In genomic region chrX:65576160-65576559, GRCh38 we compare ENCODE assay signal across 21 cellular contexts. TPM values are rescaled to one million over a fixed set of nuclear protein-coding genes. Genes with fewer than 3 reads are reported as not detected.
DNase-seq lines count a peak whose midpoint lies in the region; ATAC-seq, FAIRE-seq and TF ChIP-seq lines count a peak whose summit lies in the region.
"Had no signal": no experiment of that assay in that cellular context is flagged by ENCODE, and none has a peak within 500 bp of the region (broad histone marks: within the 10 kb centered on the region; RNA-seq: fewer than 3 reads in every experiment).

No MANE protein-coding gene starts in this region.

- ATAC-seq in GM19043 (IDR thresholded peaks at IDR 0.05; ENCODE audit: low read depth, unreplicated experiment), result peak; percentile 76
- peak; percentile 47 for ATAC-seq in GM21576 (IDR thresholded peaks at IDR 0.05; ENCODE audit: unreplicated experiment)
- peak; percentile 50 for ATAC-seq in HG03159 (IDR thresholded peaks at IDR 0.05; ENCODE audit: unreplicated experiment)
- ATAC-seq in natural killer cell treated with Interleukin-12 subunit alpha and Interleukin-12 subunit beta and Interleukin-15 and Interleukin-18, amount 100 ng/mL, for 72 hours, result no peak
- ATAC-seq in right lobe of liver, result no peak
- ATAC-seq: SK-N-SH treated with all-trans-retinoic acid at 6 μM for 48 hours, T-cell had no signal

- H3K27me3 ChIP-seq in stomach (no peaks in the 10 kb centered on the region), right lobe of liver (peaks cover 0 to 3% of the 10 kb centered on the region in 2 donors)

- intact Hi-C loops in stomach (cut with DNase I; ENCODE audit: low total_unique reads), result no loop called here
- intact Hi-C loops in right lobe of liver (cut with DNase I), result no loop called here

- no peak overlapping the region for H3K27ac Mint-ChIP-seq in natural killer cell treated with Interleukin-12 subunit alpha and Interleukin-12 subunit beta and Interleukin-15 and Interleukin-18, amount 100 ng/mL, for 72 hours
- H3K27ac Mint-ChIP-seq: T-cell had no signal

- H3K27ac ChIP-seq in stomach, result no peak overlapping the region
- no peak overlapping the region for H3K27ac ChIP-seq in right lobe of liver
- H3K27ac ChIP-seq: 22Rv1, PC-9, RWPE1 had no signal

- H3K36me3 ChIP-seq in stomach (no peaks in the 10 kb centered on the region), right lobe of liver (no peaks in the 10 kb centered on the region)

- no peaks in the 10 kb centered on the region for H3K36me3 Mint-ChIP-seq in natural killer cell treated with Interleukin-12 subunit alpha and Interleukin-12 subunit beta and Interleukin-15 and Interleukin-18, amount 100 ng/mL, for 72 hours
- H3K36me3 Mint-ChIP-seq: CD14-positive monocyte, T-cell had no signal

- TF ChIP-seq CTCF in stomach (IDR thresholded peaks at IDR 0.05) (no peak), right lobe of liver (IDR thresholded peaks at IDR 0.05) (no peak)

- no peak overlapping the region for H3K4me3 ChIP-seq in stomach
- H3K4me3 ChIP-seq in right lobe of liver, result no peak overlapping the region
- H3K4me3 ChIP-seq: PC-9 had no signal

- TF ChIP-seq EP300 in stomach (IDR thresholded peaks at IDR 0.05), result no peak

- no peak for TF ChIP-seq POLR2A in GM12892 (IDR thresholded peaks at IDR 0.05; ENCODE audit: low read depth, low read length)
- TF ChIP-seq POLR2A in stomach (IDR thresholded peaks at IDR 0.05), result no peak
- no peak for TF ChIP-seq POLR2A in right lobe of liver (IDR thresholded peaks at IDR 0.05)

- peak; percentile 46 for FAIRE-seq in GM12892 (lab: Jason Lieb, UNC)

- peaks cover 0 to 11% of the 10 kb centered on the region in 2 donors for H3K27me3 Mint-ChIP-seq in natural killer cell treated with Interleukin-12 subunit alpha and Interleukin-12 subunit beta and Interleukin-15 and Interleukin-18, amount 100 ng/mL, for 72 hours

- no peaks in the 10 kb centered on the region for H3K4me1 ChIP-seq in stomach
- H3K4me1 ChIP-seq in right lobe of liver, result no peaks in the 10 kb centered on the region

- H3K9me3 ChIP-seq in stomach (no peaks in the 10 kb centered on the region), right lobe of liver (no peaks in the 10 kb centered on the region)

- H3K9me3 Mint-ChIP-seq in natural killer cell treated with Interleukin-12 subunit alpha and Interleukin-12 subunit beta and Interleukin-15 and Interleukin-18, amount 100 ng/mL, for 72 hours, result no peaks in the 10 kb centered on the region
- H3K9me3 Mint-ChIP-seq: T-cell had no signal

- DNase-seq in GM12892 (ENCODE audit: insufficient read length) (no peak), stomach (no peak), right lobe of liver (no peak), GM03348 (ENCODE audit: low spot score) (no peak)
- no peak for DNase-seq in natural killer cell treated with Interleukin-12 subunit alpha and Interleukin-12 subunit beta and Interleukin-15 and Interleukin-18, amount 100 ng/mL, for 72 hours (ENCODE audit: low spot score)
- DNase-seq: DMS79 treated with DMSO at 0.1 percent for 48 hours, KG1, NCI-H1417, NCI-H187 treated with DMSO at 0.1 percent for 48 hours, NCI-H345, NCI-H524 treated with DMSO at 0.1 percent for 48 hours, PC-9, SIG-M5, T-cell had no signal

- no peak overlapping the region for H3K4me3 Mint-ChIP-seq in natural killer cell treated with Interleukin-12 subunit alpha and Interleukin-12 subunit beta and Interleukin-15 and Interleukin-18, amount 100 ng/mL, for 72 hours
- H3K4me3 Mint-ChIP-seq: CD14-positive monocyte, T-cell had no signal

- H3K4me1 Mint-ChIP-seq in natural killer cell treated with Interleukin-12 subunit alpha and Interleukin-12 subunit beta and Interleukin-15 and Interleukin-18, amount 100 ng/mL, for 72 hours (ENCODE audit: low read depth in 2 of 2), result no peaks in the 10 kb centered on the region
- H3K4me1 Mint-ChIP-seq: CD14-positive monocyte, T-cell had no signal

RNA-seq across cellular contexts. Expression of gene LAS1L, which starts 41.6 kb away (rescaled TPM):
- 41.2 TPM for polyA plus RNA-seq in GM12892 (2012; ENCODE audit: missing spikeins)
- total RNA-seq in stomach (10 to 100 TPM in 3 of 5 donors, 1 to 10 TPM in 2; 1.4 to 23.7 (median 19.6) TPM), right lobe of liver (10 to 100 TPM; 11.3 to 17.4 (median 14.8) TPM)
- polyA plus RNA-seq in stomach, result 10 to 100 TPM; 13.8 to 23.0 (median 18.0) TPM
- 10 to 100 TPM; 46.5 to 68.8 TPM for total RNA-seq in natural killer cell treated with Interleukin-12 subunit alpha and Interleukin-12 subunit beta and Interleukin-15 and Interleukin-18, amount 100 ng/mL, for 72 hours

Comparison
In these comparisons a context has a peak if more than half of its experiments do, and no peak if none do; other contexts are left out.
1. ATAC-seq: peak in GM19043 (single experiment), GM21576 (single experiment) and HG03159 (single experiment); none in natural killer cell treated with Interleukin-12 subunit alpha and Interleukin-12 subunit beta and Interleukin-15 and Interleukin-18, amount 100 ng/mL, for 72 hours (0 of 2) and right lobe of liver (0 of 4).